1 cellular context compared by ENCODE assay signal in the genomic region with DNA sequence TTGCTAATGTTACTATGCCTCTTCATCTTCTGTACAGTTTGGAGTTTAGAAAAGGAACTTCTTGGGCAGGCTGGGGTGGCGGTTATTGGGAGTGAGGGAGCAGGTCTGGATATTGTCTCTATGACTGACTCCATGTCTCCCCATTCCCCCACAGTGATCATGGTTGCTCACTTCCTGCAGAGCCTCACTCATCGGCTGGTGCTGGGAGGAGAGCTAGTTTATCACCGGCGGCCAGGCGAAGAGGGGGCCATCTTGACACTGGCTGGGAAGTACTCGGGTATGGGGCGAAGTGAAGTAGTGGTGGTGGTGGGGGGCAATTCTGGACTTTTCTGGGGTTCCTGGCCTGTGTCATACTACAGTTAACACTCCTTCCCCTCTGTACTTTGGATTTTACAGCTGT.
TF ChIP-seq lines count a peak whose summit lies in the region.

No MANE protein-coding gene starts in this region.

TF ChIP-seq in HEK293T, 16 proteins besides CTCF, POLR2A, EP300 and RAD21:
- TF ChIP-seq LEF1 (IDR thresholded peaks at IDR 0.05; ENCODE audit: borderline replicate concordance) (no peak), HDGF (IDR thresholded peaks at IDR 0.05; ENCODE audit: borderline replicate concordance) (no peak), SP1 (IDR thresholded peaks at IDR 0.05) (no peak), FOXA1 (IDR thresholded peaks at IDR 0.05) (no peak), FOXM1 (IDR thresholded peaks at IDR 0.05; ENCODE audit: borderline replicate concordance) (no peak), SUZ12 (IDR thresholded peaks at IDR 0.05) (no peak), ZNF384 (IDR thresholded peaks at IDR 0.05) (no peak), ELF4 (IDR thresholded peaks at IDR 0.05) (no peak), BHLHE40 (IDR thresholded peaks at IDR 0.05; ENCODE audit: borderline replicate concordance) (no peak), ARNT (IDR thresholded peaks at IDR 0.05) (no peak), NFRKB (IDR thresholded peaks at IDR 0.05) (no peak), TARDBP (IDR thresholded peaks at IDR 0.05) (no peak), L3MBTL2 (conservative IDR thresholded peaks at IDR 0.05) (no peak), CTBP1 (IDR thresholded peaks at IDR 0.05; ENCODE audit: borderline replicate concordance) (no peak), FOXK2 (IDR thresholded peaks at IDR 0.05) (no peak)
- TF ChIP-seq, protein P1, sequence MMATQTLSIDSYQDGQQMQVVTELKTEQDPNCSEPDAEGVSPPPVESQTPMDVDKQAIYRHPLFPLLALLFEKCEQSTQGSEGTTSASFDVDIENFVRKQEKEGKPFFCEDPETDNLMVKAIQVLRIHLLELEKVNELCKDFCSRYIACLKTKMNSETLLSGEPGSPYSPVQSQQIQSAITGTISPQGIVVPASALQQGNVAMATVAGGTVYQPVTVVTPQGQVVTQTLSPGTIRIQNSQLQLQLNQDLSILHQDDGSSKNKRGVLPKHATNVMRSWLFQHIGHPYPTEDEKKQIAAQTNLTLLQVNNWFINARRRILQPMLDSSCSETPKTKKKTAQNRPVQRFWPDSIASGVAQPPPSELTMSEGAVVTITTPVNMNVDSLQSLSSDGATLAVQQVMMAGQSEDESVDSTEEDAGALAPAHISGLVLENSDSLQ (IDR thresholded peaks at IDR 0.05), result no peak
